ENCODE assay signal across 19 cellular contexts in the genomic region with DNA sequence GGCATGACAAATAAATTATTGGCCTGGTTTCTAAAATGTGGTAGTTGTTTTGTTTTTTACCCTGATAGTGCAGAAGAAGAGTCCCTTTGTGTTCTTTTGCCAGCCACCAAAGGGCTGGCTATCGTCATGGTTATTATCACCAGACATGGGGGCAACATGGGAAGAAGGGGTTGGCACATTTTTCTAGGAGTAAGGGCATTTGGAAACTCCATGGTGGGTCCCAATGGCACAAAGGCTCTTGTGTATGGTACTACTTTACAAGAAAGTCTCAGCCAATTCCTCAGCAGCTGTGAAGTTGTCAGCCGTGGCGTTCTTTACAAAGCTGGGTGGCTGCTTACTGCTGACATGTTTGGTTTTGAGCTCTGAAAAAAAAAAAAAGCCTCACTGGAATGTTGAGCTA.
"Had no signal": no experiment of that assay in that cellular context is flagged by ENCODE, and none has a peak within 500 bp of the region (broad histone marks: within the 10 kb centered on the region; RNA-seq: fewer than 3 reads in every experiment).

No MANE protein-coding gene starts in this region.

- H3K4me3 Mint-ChIP-seq: naive thymus-derived CD4-positive, alpha-beta T cell; nephron progenitor cell; stimulated activated effector memory CD8-positive, alpha-beta T cell treated with anti-CD3 and anti-CD28 coated beads, Interleukin-12 subunit alpha, Interleukin-12 subunit beta, amount 100 ng/mL, for 72 hours; stimulated activated naive CD8-positive, alpha-beta T cell treated with anti-CD3 and anti-CD28 coated beads, Interleukin-15, Interleukin-2, amounts not matched to agents 100 ng/mL and 50 ng/mL, for 24 hours had no signal

- H3K36me3 Mint-ChIP-seq: stimulated activated effector memory CD8-positive, alpha-beta T cell treated with anti-CD3 and anti-CD28 coated beads, Interleukin-12 subunit alpha, Interleukin-12 subunit beta, amount 100 ng/mL, for 72 hours had no signal

- DNase-seq: cortex of kidney; dorsolateral prefrontal cortex; effector CD8-positive, alpha-beta T cell; gastrocnemius medialis; islet precursor cell; lower lobe of right lung; mesenchymal stem cell; naive thymus-derived CD4-positive, alpha-beta T cell; nephron progenitor cell; ovary; right cardiac atrium; stimulated activated CD4-positive, alpha-beta T cell treated with anti-CD3 and anti-CD28 coated beads, Interleukin-4, amount 100 ng/mL, for 1 hour; stimulated activated CD8-positive, alpha-beta memory T cell treated with anti-CD3 and anti-CD28 coated beads, Interleukin-4, amount 100 ng/mL, for 48 hours; tibial artery; upper lobe of right lung had no signal

- H3K9me3 ChIP-seq: gastrocnemius medialis, lower lobe of right lung, ovary, tibial artery, upper lobe of right lung, vagina had no signal

- H3K27me3 Mint-ChIP-seq: naive thymus-derived CD4-positive, alpha-beta T cell; progenitor cell of endocrine pancreas; stimulated activated naive CD8-positive, alpha-beta T cell treated with anti-CD3 and anti-CD28 coated beads, Interleukin-15, Interleukin-2, amounts not matched to agents 100 ng/mL and 50 ng/mL, for 24 hours had no signal

- H3K27ac Mint-ChIP-seq: naive thymus-derived CD4-positive, alpha-beta T cell; nephron progenitor cell; progenitor cell of endocrine pancreas; stimulated activated effector memory CD8-positive, alpha-beta T cell treated with anti-CD3 and anti-CD28 coated beads, Interleukin-12 subunit alpha, Interleukin-12 subunit beta, amount 100 ng/mL, for 72 hours; stimulated activated naive CD8-positive, alpha-beta T cell treated with anti-CD3 and anti-CD28 coated beads, Interleukin-15, Interleukin-2, amounts not matched to agents 100 ng/mL and 50 ng/mL, for 24 hours had no signal

- H3K4me1 ChIP-seq: gastrocnemius medialis, lower lobe of right lung, upper lobe of right lung, vagina had no signal

- H3K27ac ChIP-seq: gastrocnemius medialis, lower lobe of right lung, ovary, tibial artery, upper lobe of right lung, vagina had no signal

- H3K4me1 Mint-ChIP-seq: naive thymus-derived CD4-positive, alpha-beta T cell; nephron progenitor cell; stimulated activated effector memory CD8-positive, alpha-beta T cell treated with anti-CD3 and anti-CD28 coated beads, Interleukin-12 subunit alpha, Interleukin-12 subunit beta, amount 100 ng/mL, for 72 hours had no signal

- H3K36me3 ChIP-seq: gastrocnemius medialis, lower lobe of right lung, ovary, tibial artery, upper lobe of right lung, vagina had no signal

- H3K27me3 ChIP-seq: dorsolateral prefrontal cortex, gastrocnemius medialis, ovary, tibial artery, upper lobe of right lung, vagina had no signal

- H3K4me3 ChIP-seq: gastrocnemius medialis, lower lobe of right lung, ovary, tibial artery, upper lobe of right lung, vagina had no signal
